In genomic region chr22:23516304-23516703, GRCh38 we compare ENCODE assay signal across 1 cellular context.
TF ChIP-seq lines count a peak whose summit lies in the region.

No MANE protein-coding gene starts in this region.

TF ChIP-seq in HepG2, 621 proteins besides CTCF, POLR2A, EP300 and RAD21 (continued from another document):
- TF ChIP-seq ZNF318 (CRISPR knock-in tag; IDR thresholded peaks at IDR 0.05) (no peak), ZBTB7B (CRISPR knock-in tag; IDR thresholded peaks at IDR 0.05) (peak; percentile 40; the same call in 1 of the 2 replicates), RBM22 (optimal IDR thresholded peaks at IDR 0.05; ENCODE audit: low read length) (no peak), ZNF687 (CRISPR knock-in tag; IDR thresholded peaks at IDR 0.05) (peak; percentile 49; the same call in 1 of the 2 replicates), ZBED4 (CRISPR knock-in tag; IDR thresholded peaks at IDR 0.05; ENCODE audit: borderline replicate concordance) (no peak), PAXIP1 (CRISPR knock-in tag; conservative IDR thresholded peaks at IDR 0.05) (0 out of 2 replicates have a peak, but pooled peaks have one; percentile 17), MAZ (IDR thresholded peaks at IDR 0.05; ENCODE audit: borderline replicate concordance, low read depth, low read length) (0 out of 2 replicates have a peak, but pooled peaks have one; percentile 28), MAZ (CRISPR knock-in tag; IDR thresholded peaks at IDR 0.05; ENCODE audit: low read depth) (no peak), PATZ1 (CRISPR knock-in tag; IDR thresholded peaks at IDR 0.05) (peak; percentile 48; the same call in 1 of the 2 replicates), SALL1 (CRISPR knock-in tag; IDR thresholded peaks at IDR 0.05) (peak; percentile 41; the same call in 1 of the 2 replicates), HNF4A (CRISPR knock-in tag; IDR thresholded peaks at IDR 0.05) (peak; percentile 56), ISL2 (CRISPR knock-in tag; IDR thresholded peaks at IDR 0.05) (no peak), GATAD2A (CRISPR knock-in tag; IDR thresholded peaks at IDR 0.05) (0 out of 2 replicates have a peak, but pooled peaks have one; percentile 18), TFAP4 (IDR thresholded peaks at IDR 0.05; ENCODE audit: borderline replicate concordance, low read depth) (peak; percentile 60; the same call in 1 of the 2 replicates), SP5 (CRISPR knock-in tag; IDR thresholded peaks at IDR 0.05; ENCODE audit: borderline replicate concordance, low read depth) (peak; percentile 15; the same call in 1 of the 2 replicates)
